Comparison of ENCODE assay signal across 8 cellular contexts in the genomic region with DNA sequence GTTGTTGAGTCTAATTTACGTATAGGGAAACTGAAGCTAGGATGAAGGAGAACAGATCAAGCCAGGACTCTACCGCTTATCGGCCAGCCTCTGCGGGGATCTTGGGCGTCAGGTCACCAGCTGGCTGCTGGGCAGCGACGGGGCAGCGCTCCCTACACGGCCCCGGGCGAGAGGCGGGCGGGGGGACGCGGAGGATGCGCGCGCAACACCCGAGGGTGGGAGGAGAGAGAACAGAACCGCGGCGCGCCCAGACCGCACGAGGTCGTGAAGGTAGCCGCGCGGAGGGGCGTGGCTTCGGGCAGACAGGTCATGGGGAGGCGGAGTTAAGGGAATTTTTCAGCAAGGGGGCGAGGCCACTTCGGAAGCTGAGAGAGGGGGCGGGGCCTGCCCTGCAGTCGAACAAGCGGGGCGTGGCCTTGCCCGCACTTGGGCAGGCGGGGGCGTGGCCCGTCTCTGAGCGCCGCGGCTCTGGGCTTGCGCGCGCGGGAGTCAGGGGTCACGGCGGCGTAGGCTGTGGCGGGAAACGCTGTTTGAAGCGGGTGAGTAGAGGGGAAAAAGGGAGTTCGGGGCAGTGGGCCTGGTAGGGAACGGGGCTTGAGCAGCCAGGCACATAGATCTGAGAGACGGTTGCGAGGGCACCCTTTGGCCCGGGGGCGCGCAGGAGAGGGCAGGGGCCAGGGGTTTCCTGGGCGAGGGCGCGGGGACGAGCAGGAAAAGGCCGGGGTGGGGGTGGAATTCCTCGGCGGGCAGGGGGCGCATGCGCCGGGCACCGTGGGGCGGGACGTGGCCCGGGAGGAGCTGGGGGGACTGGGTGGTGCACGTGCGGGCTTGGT. TPM values are rescaled to one million over a fixed set of nuclear protein-coding genes. Genes with fewer than 3 reads are reported as not detected.
DNase-seq lines count a peak whose midpoint lies in the region; ATAC-seq, FAIRE-seq and TF ChIP-seq lines count a peak whose summit lies in the region.

A gene (plus strand): TSS at position 496 of the 833 bp plus-strand sequence. CDS start 14,505 bp downstream, outside the sequence.

- H3K36me3 ChIP-seq in HUES64 (ENCODE audit: insufficient read depth, low read length) (peaks cover 62% of the 10 kb centered on the region), OCI-LY1 (ENCODE audit: insufficient read depth, low read length) (peaks cover 55% of the 10 kb centered on the region)

- no peaks in the 10 kb centered on the region for H3K27me3 ChIP-seq in HUES64 (ENCODE audit: insufficient read depth, low read length)
- H3K27me3 ChIP-seq in OCI-LY1 (ENCODE audit: insufficient read depth, low read length): no peaks in the 10 kb centered on the region

- FAIRE-seq in endometrium (lab: Jason Lieb, UNC): peak; percentile 62

- H3K27me3 Mint-ChIP-seq in mesothelial cell of epicardium (ENCODE audit: low read depth): no peaks in the 10 kb centered on the region

- H4K20me1 ChIP-seq in OCI-LY1 (ENCODE audit: insufficient read depth, low read length): no peaks in the 10 kb centered on the region

- H3K27ac ChIP-seq in HUES64 (ENCODE audit: low read depth, low read length) (peak within 1 kb of the TSS; percentile 92), OCI-LY1 (ENCODE audit: low read depth, low read length, poor library complexity, severe bottlenecking) (peak within 1 kb of the TSS; percentile 62)

- H3K9me2 ChIP-seq in OCI-LY1 (ENCODE audit: low read depth, low read length): no peaks in the 10 kb centered on the region

- DNase-seq in Caki2 (ENCODE audit: low read depth) (peak; percentile 98), mesothelial cell of epicardium (ENCODE audit: low spot score in 2 of 2, unreplicated experiment in 2 of 2) (peak; percentile 98 to 99)
- peak; percentile 99 for DNase-seq in activated CD8-positive, alpha-beta memory T cell treated with anti-CD3 and anti-CD28 coated beads, Interleukin-2, amount 50 U/mL, for 4 hours
- DNase-seq in stimulated activated CD8-positive, alpha-beta memory T cell treated with anti-CD3 and anti-CD28 coated beads, Interleukin-15, amount 100 ng/mL, for 48 hours (ENCODE audit: low read depth in 2 of 2): peak; percentile 98

- H3K79me2 ChIP-seq in OCI-LY1 (ENCODE audit: insufficient read depth, low read length): peaks cover 23% of the 10 kb centered on the region

- H3K4me3 Mint-ChIP-seq in mesothelial cell of epicardium: peak within 1 kb of the TSS; percentile 86

- H3K9me3 ChIP-seq in HUES64 (ENCODE audit: insufficient read depth, low read depth, low read length) (no peaks in the 10 kb centered on the region), OCI-LY1 (ENCODE audit: low read length) (no peaks in the 10 kb centered on the region)

- peaks cover 22% of the 10 kb centered on the region for H3K4me1 Mint-ChIP-seq in mesothelial cell of epicardium

- H3K9me3 Mint-ChIP-seq in mesothelial cell of epicardium: no peaks in the 10 kb centered on the region

- H3K4me3 ChIP-seq in HUES64 (ENCODE audit: low read length): peak within 1 kb of the TSS; percentile 96
- peak within 1 kb of the TSS; percentile 87 for H3K4me3 ChIP-seq in OCI-LY1 (ENCODE audit: low read depth, low read length, poor library complexity, severe bottlenecking)

- peak within 1 kb of the TSS; percentile 94 for H3K4me2 ChIP-seq in OCI-LY1 (ENCODE audit: low read length)

- WGBS in HUES64: under 1% methylated on average over 78 of the region's 78 CpGs

- H3K27ac Mint-ChIP-seq in mesothelial cell of epicardium: peak within 1 kb of the TSS; percentile 91

- H3K9ac ChIP-seq in HUES64 (ENCODE audit: low read depth, low read length): peak within 1 kb of the TSS; percentile 93
- peak within 1 kb of the TSS; percentile 94 for H3K9ac ChIP-seq in OCI-LY1 (ENCODE audit: low read length)

- H2AFZ ChIP-seq in OCI-LY1 (ENCODE audit: low read length): no peak within 1 kb of the TSS

- in situ Hi-C loops in Caki2 (cut with HindIII; ENCODE audit: low pct_unique_long_range_greater_than_20kb, low sequenced_read_pairs): no loop called here

- H3K4me1 ChIP-seq in HUES64 (ENCODE audit: insufficient read depth, low read length) (peaks cover 8% of the 10 kb centered on the region; the same call in 1 of the 2 replicates), OCI-LY1 (ENCODE audit: insufficient read depth, low read length, severe bottlenecking) (peaks cover 16% of the 10 kb centered on the region)

- peak; percentile 78 for ATAC-seq in GM21447 (IDR thresholded peaks at IDR 0.05; ENCODE audit: unreplicated experiment)

- H3F3A ChIP-seq in OCI-LY1 (ENCODE audit: insufficient read depth, low read length): no peaks in the 10 kb centered on the region

- H3K36me3 Mint-ChIP-seq in mesothelial cell of epicardium: peaks cover 15% of the 10 kb centered on the region

- no peak for TF ChIP-seq CTCF in OCI-LY1 (IDR thresholded peaks at IDR 0.05; ENCODE audit: low read length)
- no peak for TF ChIP-seq CTCF in mesothelial cell of epicardium (IDR thresholded peaks at IDR 0.05; ENCODE audit: unreplicated experiment)

RNA-seq across cellular contexts. Expression of the gene that starts here (rescaled TPM):
- 122 and 176 TPM in 2 replicates for total RNA-seq in Caki2 (2014; rRNA removed; shearing (Covaris generic); ENCODE audit: low replicate concordance)
- 71.8 TPM for polyA plus RNA-seq in HUES64 (2013, experiment 1 of 2)
- 72.6 TPM for polyA plus RNA-seq in HUES64 (2013, experiment 2 of 2)
- total RNA-seq in mesothelial cell of epicardium: 58.4 to 60.6 TPM (median 60.3 TPM) in 3 replicates

Comparison
In these comparisons a context has a peak if more than half of its experiments do, and no peak if none do; other contexts are left out.
1. Peak in every context shown above with its lines: DNase-seq, ATAC-seq, H3K4me3 ChIP-seq and H3K27ac ChIP-seq.